In genomic region chr10:75999515-76000209, GRCh38 we compare ENCODE assay signal across 28 cellular contexts.
"Had no signal": no experiment of that assay in that cellular context is flagged by ENCODE, and none has a peak within 500 bp of the region (broad histone marks: within the 10 kb centered on the region; RNA-seq: fewer than 3 reads in every experiment).

No MANE protein-coding gene starts in this region.

- H3K27ac Mint-ChIP-seq: stimulated activated effector memory CD8-positive, alpha-beta T cell treated with anti-CD3 and anti-CD28 coated beads, Interleukin-12 subunit alpha, Interleukin-12 subunit beta, amount 100 ng/mL, for 72 hours; stimulated activated memory B cell treated with anti-CD40 and anti-IgM and Interleukin-4, amounts not matched to agents 10 μg/mL and 1 μg/mL and 100 μg/mL, for 72 hours; stimulated activated naive B cell treated with anti-CD40 and anti-IgM and Interleukin-4, amounts not matched to agents 10 μg/mL and 1 μg/mL and 100 μg/mL, for 72 hours; stimulated activated naive CD8-positive, alpha-beta T cell treated with anti-CD3 and anti-CD28 coated beads, Interleukin-15, amount 100 ng/mL, for 72 hours; stimulated activated naive CD8-positive, alpha-beta T cell treated with anti-CD3 and anti-CD28 coated beads, Interleukin-15, Interleukin-2, amounts not matched to agents 100 ng/mL and 50 ng/mL, for 24 hours; type B pancreatic cell had no signal

- H3K27me3 Mint-ChIP-seq: stimulated activated memory B cell treated with anti-CD40 and anti-IgM and Interleukin-4, amounts not matched to agents 10 μg/mL and 1 μg/mL and 100 μg/mL, for 72 hours; stimulated activated naive B cell treated with anti-CD40 and anti-IgM and Interleukin-4, amounts not matched to agents 10 μg/mL and 1 μg/mL and 100 μg/mL, for 72 hours; stimulated activated naive CD8-positive, alpha-beta T cell treated with anti-CD3 and anti-CD28 coated beads, Interleukin-15, Interleukin-2, amounts not matched to agents 100 ng/mL and 50 ng/mL, for 24 hours had no signal

- H3K4me1 ChIP-seq: stomach, suprapubic skin, testis, thyroid gland, tibial artery, tibial nerve, transverse colon, upper lobe of left lung, upper lobe of right lung, uterus, vagina had no signal

- H3K36me3 Mint-ChIP-seq: stimulated activated effector memory CD8-positive, alpha-beta T cell treated with anti-CD3 and anti-CD28 coated beads, Interleukin-12 subunit alpha, Interleukin-12 subunit beta, amount 100 ng/mL, for 72 hours; stimulated activated memory B cell treated with anti-CD40 and anti-IgM and Interleukin-4, amounts not matched to agents 10 μg/mL and 1 μg/mL and 100 μg/mL, for 72 hours; stimulated activated naive B cell treated with anti-CD40 and anti-IgM and Interleukin-4, amounts not matched to agents 10 μg/mL and 1 μg/mL and 100 μg/mL, for 72 hours; type B pancreatic cell had no signal

- H3K4me1 Mint-ChIP-seq: stimulated activated effector memory CD8-positive, alpha-beta T cell treated with anti-CD3 and anti-CD28 coated beads, Interleukin-12 subunit alpha, Interleukin-12 subunit beta, amount 100 ng/mL, for 72 hours; stimulated activated memory B cell treated with anti-CD40 and anti-IgM and Interleukin-4, amounts not matched to agents 10 μg/mL and 1 μg/mL and 100 μg/mL, for 72 hours; stimulated activated naive B cell treated with anti-CD40 and anti-IgM and Interleukin-4, amounts not matched to agents 10 μg/mL and 1 μg/mL and 100 μg/mL, for 72 hours; stimulated activated naive CD8-positive, alpha-beta T cell treated with anti-CD3 and anti-CD28 coated beads, Interleukin-15, amount 100 ng/mL, for 72 hours had no signal

- H3K4me3 Mint-ChIP-seq: stimulated activated effector memory CD8-positive, alpha-beta T cell treated with anti-CD3 and anti-CD28 coated beads, Interleukin-12 subunit alpha, Interleukin-12 subunit beta, amount 100 ng/mL, for 72 hours; stimulated activated memory B cell treated with anti-CD40 and anti-IgM and Interleukin-4, amounts not matched to agents 10 μg/mL and 1 μg/mL and 100 μg/mL, for 72 hours; stimulated activated naive B cell treated with anti-CD40 and anti-IgM and Interleukin-4, amounts not matched to agents 10 μg/mL and 1 μg/mL and 100 μg/mL, for 72 hours; stimulated activated naive CD8-positive, alpha-beta T cell treated with anti-CD3 and anti-CD28 coated beads, Interleukin-15, amount 100 ng/mL, for 72 hours; stimulated activated naive CD8-positive, alpha-beta T cell treated with anti-CD3 and anti-CD28 coated beads, Interleukin-15, Interleukin-2, amounts not matched to agents 100 ng/mL and 50 ng/mL, for 24 hours; type B pancreatic cell had no signal

- H3K9me3 Mint-ChIP-seq: stimulated activated memory B cell treated with anti-CD40 and anti-IgM and Interleukin-4, amounts not matched to agents 10 μg/mL and 1 μg/mL and 100 μg/mL, for 72 hours; stimulated activated naive B cell treated with anti-CD40 and anti-IgM and Interleukin-4, amounts not matched to agents 10 μg/mL and 1 μg/mL and 100 μg/mL, for 72 hours; stimulated activated naive CD8-positive, alpha-beta T cell treated with anti-CD3 and anti-CD28 coated beads, Interleukin-15, amount 100 ng/mL, for 72 hours; stimulated activated naive CD8-positive, alpha-beta T cell treated with anti-CD3 and anti-CD28 coated beads, Interleukin-15, Interleukin-2, amounts not matched to agents 100 ng/mL and 50 ng/mL, for 24 hours; type B pancreatic cell had no signal

- H3K4me3 ChIP-seq: stomach, suprapubic skin, testis, thoracic aorta, thyroid gland, tibial artery, tibial nerve, transverse colon, upper lobe of left lung, upper lobe of right lung, uterus, vagina had no signal

- H3K9me3 ChIP-seq: stomach, suprapubic skin, testis, thoracic aorta, thyroid gland, tibial artery, tibial nerve, transverse colon, upper lobe of left lung, upper lobe of right lung, uterus, vagina had no signal

- H3K27ac ChIP-seq: stomach, suprapubic skin, testis, thoracic aorta, thyroid gland, tibial artery, tibial nerve, transverse colon, upper lobe of left lung, upper lobe of right lung, uterus, vagina had no signal

- DNase-seq: stimulated activated CD4-positive, alpha-beta T cell treated with anti-CD3 and anti-CD28 coated beads, Interleukin-2, amount 100 ng/mL, for 48 hours; stimulated activated CD4-positive, alpha-beta T cell treated with anti-CD3 and anti-CD28 coated beads, Interleukin-4, amount 100 ng/mL, for 1 hour; stimulated activated CD4-positive, alpha-beta T cell treated with anti-CD3 and anti-CD28 coated beads, Interleukin-4, amount 100 ng/mL, for 24 hours; stimulated activated CD4-positive, alpha-beta T cell treated with anti-CD3 and anti-CD28 coated beads, Interleukin-4, amount 100 ng/mL, for 4 hours; stimulated activated CD8-positive, alpha-beta memory T cell treated with anti-CD3 and anti-CD28 coated beads, Interleukin-4, amount 100 ng/mL, for 48 hours; stimulated activated naive B cell treated with anti-CD40 and anti-IgM and Interleukin-4, amounts not matched to agents 10 μg/mL and 1 μg/mL and 100 μg/mL, for 72 hours; stimulated activated naive CD4-positive, alpha-beta T cell; stimulated activated naive CD4-positive, alpha-beta T cell treated with Interleukin-2 at 50 U/mL for 16 hours; stimulated activated naive CD8-positive, alpha-beta T cell treated with anti-CD3 and anti-CD28 coated beads, Interleukin-15, amount 100 ng/mL, for 72 hours; stimulated activated naive CD8-positive, alpha-beta T cell treated with anti-CD3 and anti-CD28 coated beads, Interleukin-15, Interleukin-2, amounts not matched to agents 100 U/mL and 50 U/mL, for 24 hours; stomach; substantia nigra; testis; tibial artery; transverse colon; trophoblast cell; upper lobe of left lung; upper lobe of right lung; uterus had no signal

- H3K27me3 ChIP-seq: stomach, suprapubic skin, testis, thyroid gland, tibial artery, tibial nerve, transverse colon, upper lobe of left lung, upper lobe of right lung, uterus, vagina had no signal

- H3K36me3 ChIP-seq: stomach, suprapubic skin, thoracic aorta, thyroid gland, tibial artery, tibial nerve, transverse colon, upper lobe of left lung, upper lobe of right lung, uterus, vagina had no signal
